8 cellular contexts compared by ENCODE assay signal in genomic region chrX:138128025-138128671, GRCh38.
DNase-seq lines count a peak whose midpoint lies in the region; TF ChIP-seq lines count a peak whose summit lies in the region.

No MANE protein-coding gene starts in this region.

- no peaks in the 10 kb centered on the region for H3K4me1 Mint-ChIP-seq in type B pancreatic cell (ENCODE audit: unreplicated experiment)

- H3K27ac ChIP-seq in VCaP: no peak overlapping the region

- peak; percentile 1 to 15 for DNase-seq in AML-193 (lab: John Stamatoyannopoulos, UW)
- DNase-seq in GM04504 (ENCODE audit: low read depth): peak; percentile 7
- DNase-seq in H7: peak; percentile 8
- DNase-seq in LNCaP clone FGC (ENCODE audit: low read depth): peak; percentile 1
- peak; percentile 28 for DNase-seq in iris pigment epithelial cell (ENCODE audit: low read depth)
- no peak for DNase-seq in type B pancreatic cell (ENCODE audit: extremely low spot score, unreplicated experiment)
- DNase-seq in NCI-H226: no peak

- no peaks in the 10 kb centered on the region for H3K36me3 Mint-ChIP-seq in type B pancreatic cell

- H3K27ac Mint-ChIP-seq in type B pancreatic cell: no peak overlapping the region

- TF ChIP-seq CTCF in LNCaP clone FGC (IDR thresholded peaks at IDR 0.05; ENCODE audit: control insufficient read depth, extremely low read depth, insufficient read depth) (peak; percentile 68), VCaP (conservative IDR thresholded peaks at IDR 0.05) (peak; percentile 78), type B pancreatic cell (conservative IDR thresholded peaks at IDR 0.05) (peak; percentile 80)

- H3K4me3 ChIP-seq in H7 (ENCODE audit: insufficient read depth, low read depth, low read length): no peak overlapping the region
- H3K4me3 ChIP-seq in LNCaP clone FGC (ENCODE audit: low read depth, low read length): no peak overlapping the region

- H3K4me3 Mint-ChIP-seq in type B pancreatic cell: no peak overlapping the region

- H3K27me3 Mint-ChIP-seq in type B pancreatic cell: peaks cover 3% of the 10 kb centered on the region

- no peaks in the 10 kb centered on the region; the same call in 1 of the 2 replicates for H3K27me3 ChIP-seq in H7 (ENCODE audit: control insufficient read depth, insufficient read depth, low read length)

- no peaks in the 10 kb centered on the region for H3K36me3 ChIP-seq in H7 (replicated peaks; ENCODE audit: control insufficient read depth, insufficient read depth, low read length)

- no peaks in the 10 kb centered on the region for H3K9me3 Mint-ChIP-seq in type B pancreatic cell

Comparison
In these comparisons a context has a peak if more than half of its experiments do, and no peak if none do; other contexts are left out.
1. DNase-seq: peak in AML-193 (2 of 2), GM04504 (single experiment), H7 (single experiment), LNCaP clone FGC (single experiment) and iris pigment epithelial cell (single experiment); none in type B pancreatic cell (single experiment) and NCI-H226 (single experiment).
2. Peak in every context shown above with its lines, with median percentiles within 50 percentile points of each other: CTCF ChIP-seq.